10 cellular contexts compared by ENCODE assay signal in the genomic region with DNA sequence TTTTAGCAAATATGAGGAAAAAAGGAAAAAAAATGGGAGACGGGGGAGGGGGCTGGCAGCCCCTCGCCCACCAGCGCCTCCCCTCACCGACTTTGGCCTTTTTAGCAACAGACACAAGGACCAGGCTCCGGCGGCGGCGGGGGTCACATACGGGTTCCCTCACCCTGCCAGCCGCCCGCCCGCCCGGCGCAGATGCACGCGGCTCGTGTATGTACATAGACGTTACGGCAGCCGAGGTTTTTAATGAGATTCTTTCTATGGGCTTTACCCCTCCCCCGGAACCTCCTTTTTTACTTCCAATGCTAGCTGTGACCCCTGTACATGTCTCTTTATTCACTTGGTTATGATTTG. TPM values are rescaled to one million over a fixed set of nuclear protein-coding genes. Genes with fewer than 3 reads are reported as not detected.
DNase-seq lines count a peak whose midpoint lies in the region; ATAC-seq and TF ChIP-seq lines count a peak whose summit lies in the region.
"Had no signal": no experiment of that assay in that cellular context is flagged by ENCODE, and none has a peak within 500 bp of the region (broad histone marks: within the 10 kb centered on the region; RNA-seq: fewer than 3 reads in every experiment).

No MANE protein-coding gene starts in this region.

- H3K27me3 ChIP-seq in gastrocnemius medialis = no peaks in the 10 kb centered on the region
- H3K27me3 ChIP-seq: uterus had no signal

- H3K4me3 Mint-ChIP-seq in glutamatergic neuron (ENCODE audit: unreplicated experiment) = peak overlapping the region; percentile 75

- peak overlapping the region in 2 of 4 donors; percentile 9 to 86 for H3K4me3 ChIP-seq in gastrocnemius medialis
- H3K4me3 ChIP-seq: uterus had no signal

- ATAC-seq in gastrocnemius medialis = no peak
- ATAC-seq in HG03469 (IDR thresholded peaks at IDR 0.05; ENCODE audit: unreplicated experiment) = no peak

- no peak for TF ChIP-seq CTCF in glutamatergic neuron (IDR thresholded peaks at IDR 0.05; ENCODE audit: partially characterized antibody, unreplicated experiment)
- TF ChIP-seq CTCF in gastrocnemius medialis (IDR thresholded peaks at IDR 0.05 in 4 of 5, conservative IDR thresholded peaks at IDR 0.05 in 1 of 5) = no peak

- in situ Hi-C loops in gastrocnemius medialis (cut with MboI; ENCODE audit: low sequenced_read_pairs in 4 of 4) = loop anchor here in 2 of 4 donors (25.0 kb wide), 1 partner anchor 134 kb away; no protein-coding TSS in a partner anchor

- peaks cover 28% of the 10 kb centered on the region for H3K27me3 Mint-ChIP-seq in glutamatergic neuron (ENCODE audit: unreplicated experiment)

- peaks cover 0 to 37% of the 10 kb centered on the region in 2 donors for H3K36me3 ChIP-seq in gastrocnemius medialis
- H3K36me3 ChIP-seq: uterus had no signal

- H3K27ac Mint-ChIP-seq in glutamatergic neuron (ENCODE audit: unreplicated experiment) = peak overlapping the region; percentile 76

- no peaks in the 10 kb centered on the region for H3K36me3 Mint-ChIP-seq in glutamatergic neuron (ENCODE audit: unreplicated experiment)

- H3K27ac ChIP-seq in gastrocnemius medialis = peak overlapping the region; percentile 91 to 99 (median 96)
- H3K27ac ChIP-seq: uterus had no signal

- peaks cover 20% of the 10 kb centered on the region for H3K4me1 Mint-ChIP-seq in glutamatergic neuron (ENCODE audit: low read depth, unreplicated experiment)

- DNase-seq in stimulated activated CD4-positive, alpha-beta T cell treated with anti-CD3 and anti-CD28 coated beads, Interleukin-15, amount 100 ng/mL, for 24 hours = peak; percentile 25
- no peak for DNase-seq in stimulated activated CD4-positive, alpha-beta T cell treated with anti-CD3 and anti-CD28 coated beads, Interleukin-4, amount 100 ng/mL, for 4 hours
- peak; percentile 40 for DNase-seq in glutamatergic neuron
- no peak for DNase-seq in gastrocnemius medialis
- no peak for DNase-seq in T-helper 2 cell
- DNase-seq: NCI-H2029 treated with DMSO at 0.1 percent for 48 hours; small intestine; stimulated activated CD8-positive, alpha-beta memory T cell treated with anti-CD3 and anti-CD28 coated beads, Interleukin-4, amount 100 ng/mL, for 48 hours had no signal

- H3K9me3 ChIP-seq in gastrocnemius medialis = no peaks in the 10 kb centered on the region
- H3K9me3 ChIP-seq: uterus had no signal

- H3K4me1 ChIP-seq in gastrocnemius medialis = peaks cover 24 to 31% of the 10 kb centered on the region in 2 donors

- TF ChIP-seq POLR2A in gastrocnemius medialis (IDR thresholded peaks at IDR 0.05) = no peak

- intact Hi-C loops in gastrocnemius medialis (cut with DNase I; ENCODE audit: low total_unique reads) = loop anchor here (10.0 kb wide), 1 partner anchor 109 kb away; no protein-coding TSS in a partner anchor

- H3K9me3 Mint-ChIP-seq in glutamatergic neuron (ENCODE audit: unreplicated experiment) = peaks cover 19% of the 10 kb centered on the region

RNA-seq across cellular contexts. Expression of gene TMEM88, which starts 1.2 kb away (rescaled TPM):
- total RNA-seq in glutamatergic neuron (ENCODE audit: unreplicated experiment) (23.7 TPM), gastrocnemius medialis (10 to 100 TPM; 18.8 to 56.8 (median 27.9) TPM)

RNA-seq across cellular contexts. Expression of gene NAA38, which starts 3.7 kb away (rescaled TPM):
- 49.7 TPM for total RNA-seq in glutamatergic neuron (ENCODE audit: unreplicated experiment)
- 100 to 1,000 TPM in 2 of 4 donors, 10 to 100 TPM in 2; 57.4 to 133 (median 96.6) TPM for total RNA-seq in gastrocnemius medialis

RNA-seq across cellular contexts. Expression of gene CYB5D1, which starts 4.1 kb away (rescaled TPM):
- total RNA-seq in glutamatergic neuron (ENCODE audit: unreplicated experiment) = 9.2 TPM
- 10 to 100 TPM in 2 of 4 donors, 1 to 10 TPM in 2; 4.1 to 14.7 (median 9.0) TPM for total RNA-seq in gastrocnemius medialis

RNA-seq across cellular contexts. Expression of gene KDM6B, which starts 19.7 kb away (rescaled TPM):
- total RNA-seq in glutamatergic neuron (ENCODE audit: unreplicated experiment) = 191 TPM
- total RNA-seq in gastrocnemius medialis = 1 to 10 TPM; 1.9 to 8.2 (median 4.4) TPM

RNA-seq across cellular contexts. Expression of gene CHD3, which starts 34.9 kb away (rescaled TPM):
- total RNA-seq in glutamatergic neuron (ENCODE audit: unreplicated experiment) = 129 TPM
- total RNA-seq in gastrocnemius medialis = 1 to 10 TPM; 5.4 to 7.7 (median 6.0) TPM

Comparison
In these comparisons a context has a peak if more than half of its experiments do, and no peak if none do; other contexts are left out.
1. DNase-seq: peak in stimulated activated CD4-positive, alpha-beta T cell treated with anti-CD3 and anti-CD28 coated beads, Interleukin-15, amount 100 ng/mL, for 24 hours (single experiment) and glutamatergic neuron (single experiment); none in stimulated activated CD4-positive, alpha-beta T cell treated with anti-CD3 and anti-CD28 coated beads, Interleukin-4, amount 100 ng/mL, for 4 hours (0 of 2), gastrocnemius medialis (0 of 2) and T-helper 2 cell (0 of 5).